9 cellular contexts compared by ENCODE assay signal in the genomic region with DNA sequence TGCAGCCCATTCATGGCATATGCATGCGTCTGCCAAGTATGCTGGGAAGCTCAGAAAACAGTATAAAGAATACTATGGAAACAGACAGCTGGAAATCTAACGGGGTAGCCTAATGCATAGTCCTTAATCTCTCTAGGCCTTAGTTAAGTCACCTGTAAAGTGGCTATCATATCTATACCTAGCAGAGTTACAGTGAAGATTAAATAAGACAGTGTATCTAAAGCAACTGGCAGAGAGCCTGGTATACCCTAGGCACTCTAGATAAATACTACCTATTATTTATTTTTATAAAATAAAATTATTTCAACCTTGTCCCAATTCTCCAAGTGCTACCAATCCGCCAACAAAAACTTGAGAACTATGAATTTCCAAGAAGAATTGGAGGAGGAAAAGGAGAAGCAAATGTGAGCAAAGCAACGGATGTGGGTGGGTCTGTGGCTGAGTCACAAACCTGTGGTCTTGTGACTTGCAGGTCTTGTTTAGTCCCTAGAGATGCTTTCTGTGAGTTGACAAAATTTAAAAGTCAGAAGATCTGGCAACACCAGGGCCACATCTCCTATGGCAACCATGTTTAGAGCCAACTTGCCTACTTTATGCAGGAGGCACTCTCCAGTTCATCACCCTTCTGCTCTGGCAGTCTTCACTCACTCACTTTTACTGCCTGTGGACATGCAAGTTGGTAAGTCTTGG.
DNase-seq lines count a peak whose midpoint lies in the region; ATAC-seq, FAIRE-seq and TF ChIP-seq lines count a peak whose summit lies in the region.
"Had no signal": no experiment of that assay in that cellular context is flagged by ENCODE, and none has a peak within 500 bp of the region (broad histone marks: within the 10 kb centered on the region; RNA-seq: fewer than 3 reads in every experiment).

No MANE protein-coding gene starts in this region.

- no peaks in the 10 kb centered on the region for H3K9me3 ChIP-seq in right lobe of liver
- H3K9me3 ChIP-seq in HepG2 (ENCODE audit: low read length): no peaks in the 10 kb centered on the region

- TF ChIP-seq CTCF in right lobe of liver (IDR thresholded peaks at IDR 0.05): no peak
- no peak for TF ChIP-seq CTCF in HepG2 (CRISPR knock-in tag; IDR thresholded peaks at IDR 0.05)
- TF ChIP-seq CTCF in lower leg skin (IDR thresholded peaks at IDR 0.05): no peak

- TF ChIP-seq RAD21 in HepG2 (CRISPR knock-in tag; IDR thresholded peaks at IDR 0.05): no peak

- no peaks in the 10 kb centered on the region for H3K9me3 Mint-ChIP-seq in naive thymus-derived CD8-positive, alpha-beta T cell

- H2AFZ ChIP-seq in HepG2 (ENCODE audit: low read length): no peak overlapping the region

- no peak overlapping the region for H3K4me3 Mint-ChIP-seq in naive thymus-derived CD8-positive, alpha-beta T cell

- H3K4me1 ChIP-seq in right lobe of liver (no peaks in the 10 kb centered on the region), HepG2 (ENCODE audit: insufficient read depth, low read length) (peaks cover 12% of the 10 kb centered on the region; the same call in 1 of the 2 replicates)

- no peak overlapping the region for H3K9ac ChIP-seq in HepG2 (ENCODE audit: insufficient read depth, low read depth, low read length)

- POLR2A ChIA-PET in HepG2 (lab: Yijun Ruan, JAX): no interaction called here
- POLR2A ChIA-PET in naive thymus-derived CD8-positive, alpha-beta T cell (lab: Charles Lee): no interaction called here

- H3K4me1 Mint-ChIP-seq in naive thymus-derived CD8-positive, alpha-beta T cell: peaks cover 4 to 10% (median 8%) of the 10 kb centered on the region in 4 donors

- H3K27ac ChIP-seq in right lobe of liver (no peak overlapping the region), HepG2 (ENCODE audit: extremely low read length, insufficient read depth, low read length) (no peak overlapping the region)

- CTCF ChIA-PET in HepG2 (lab: Yijun Ruan, JAX; ENCODE audit: low intra/inter-chr PET ratio, low total read pairs): no interaction called here

- peaks cover 4% of the 10 kb centered on the region; the same call in 1 of the 2 replicates for H4K20me1 ChIP-seq in HepG2 (ENCODE audit: insufficient read depth, low read length)

- TF ChIP-seq EP300 in HepG2 (IDR thresholded peaks at IDR 0.05; ENCODE audit: low read depth in 2 of 2, low read length in 2 of 2) (no peak), HepG2 (CRISPR knock-in tag; IDR thresholded peaks at IDR 0.05; ENCODE audit: borderline replicate concordance) (no peak)

- H3K4me3 ChIP-seq in right lobe of liver: no peak overlapping the region
- H3K4me3 ChIP-seq in HepG2 (replicated peaks in 1 of 3; ENCODE audit: insufficient read depth in 1 of 3, low read depth in 2 of 3, low read length in 3 of 3): no peak overlapping the region
- H3K4me3 ChIP-seq in lower leg skin (ENCODE audit: low read depth, poor library complexity, severe bottlenecking): no peak overlapping the region

- H3K27me3 ChIP-seq in right lobe of liver (no peaks in the 10 kb centered on the region), HepG2 (ENCODE audit: control insufficient read depth in 1 of 2, insufficient read depth in 2 of 2, low read length in 2 of 2) (no peaks in the 10 kb centered on the region)

- WGBS in right lobe of liver (ENCODE audit: insufficient coverage, low coverage, low lambda C conversion rate, missing lambda C conversion rate): 87% methylated on average over 4 of the region's 4 CpGs
- WGBS in HepG2 (ENCODE audit: low lambda C conversion rate): over 99% methylated on average over 4 of the region's 4 CpGs
- WGBS in lower leg skin, 2 donors: 56 to 69% methylated on average over 4 of the region's 4 CpGs

- H3K27ac Mint-ChIP-seq in naive thymus-derived CD8-positive, alpha-beta T cell: peak overlapping the region in 2 of 10 donors; percentile 1 to 10

- no TSS peak for BruUV-seq in HepG2 (replicated peaks; lab: Mats Ljungman, UMichigan)

- no peak for DNase-seq in right lobe of liver
- DNase-seq in HepG2 (ENCODE audit: low spot score): no peak
- peak; percentile 44 for DNase-seq in RPMI7951 (ENCODE audit: low read depth)
- DNase-seq in naive thymus-derived CD8-positive, alpha-beta T cell: peak in 4 of 10 donors; percentile 2 to 27 (median 12)
- no peak for DNase-seq in lower leg skin (ENCODE audit: low spot score in 2 of 2)
- DNase-seq in 8988T: no peak
- no peak for DNase-seq in cerebellar nuclear complex (lab: John Stamatoyannopoulos, UW)

- H3K27me3 Mint-ChIP-seq in naive thymus-derived CD8-positive, alpha-beta T cell: peaks cover 0 to 4% (median 3%) of the 10 kb centered on the region in 5 donors

- no peak overlapping the region for H3K4me2 ChIP-seq in HepG2 (ENCODE audit: low read depth, low read length)

- no peak for TF ChIP-seq POLR2A in right lobe of liver (IDR thresholded peaks at IDR 0.05)
- TF ChIP-seq POLR2A in HepG2 (IDR thresholded peaks at IDR 0.05; ENCODE audit: insufficient read depth in 1 of 2, low read depth in 2 of 2, low read length in 2 of 2): no peak
- no peak for TF ChIP-seq POLR2A in lower leg skin (IDR thresholded peaks at IDR 0.05)

- in situ Hi-C loops in HepG2 (cut with HindIII; ENCODE audit: extremely low pct_ligation_motif_present, low pct_unique_long_range_greater_than_20kb): no loop called here

- peak in 3 of 4 donors; percentile 6 to 21 (median 14) for ATAC-seq in right lobe of liver
- no peak for ATAC-seq in HepG2
- ATAC-seq in HG02884 (IDR thresholded peaks at IDR 0.05; ENCODE audit: unreplicated experiment): peak; percentile 84
- peak; percentile 30 to 78 for ATAC-seq in naive thymus-derived CD8-positive, alpha-beta T cell

- H3K36me3 ChIP-seq in right lobe of liver (peaks cover 0 to 4% (median 0%) of the 10 kb centered on the region in 4 donors), HepG2 (replicated peaks in 1 of 2; ENCODE audit: control insufficient read depth in 1 of 2, insufficient read depth in 2 of 2, low read length in 2 of 2) (peaks cover 8 to 13% of the 10 kb centered on the region in 2 experiments; a peak in 4 of 5 replicates)

- intact Hi-C loops in right lobe of liver (cut with DNase I): loop anchor here in 1 of 2 donors (10.0 kb wide), 1 partner anchor 61 kb away; no protein-coding TSS in a partner anchor
- intact Hi-C loops in HepG2 (cut with micrococcal nuclease; ENCODE audit: unreplicated experiment): no loop called here
- intact Hi-C loops in lower leg skin (cut with DNase I; ENCODE audit: low total_unique reads): no loop called here

- no peaks in the 10 kb centered on the region for H3K36me3 Mint-ChIP-seq in naive thymus-derived CD8-positive, alpha-beta T cell

- no peaks in the 10 kb centered on the region for H3K79me2 ChIP-seq in HepG2 (ENCODE audit: insufficient read depth, low read length)

- no peak for FAIRE-seq in HepG2 (lab: Jason Lieb, UNC)
- FAIRE-seq: islet of Langerhans had no signal

TF ChIP-seq in HepG2, 621 proteins besides CTCF, POLR2A, EP300 and RAD21:
- TF ChIP-seq, protein P1, sequence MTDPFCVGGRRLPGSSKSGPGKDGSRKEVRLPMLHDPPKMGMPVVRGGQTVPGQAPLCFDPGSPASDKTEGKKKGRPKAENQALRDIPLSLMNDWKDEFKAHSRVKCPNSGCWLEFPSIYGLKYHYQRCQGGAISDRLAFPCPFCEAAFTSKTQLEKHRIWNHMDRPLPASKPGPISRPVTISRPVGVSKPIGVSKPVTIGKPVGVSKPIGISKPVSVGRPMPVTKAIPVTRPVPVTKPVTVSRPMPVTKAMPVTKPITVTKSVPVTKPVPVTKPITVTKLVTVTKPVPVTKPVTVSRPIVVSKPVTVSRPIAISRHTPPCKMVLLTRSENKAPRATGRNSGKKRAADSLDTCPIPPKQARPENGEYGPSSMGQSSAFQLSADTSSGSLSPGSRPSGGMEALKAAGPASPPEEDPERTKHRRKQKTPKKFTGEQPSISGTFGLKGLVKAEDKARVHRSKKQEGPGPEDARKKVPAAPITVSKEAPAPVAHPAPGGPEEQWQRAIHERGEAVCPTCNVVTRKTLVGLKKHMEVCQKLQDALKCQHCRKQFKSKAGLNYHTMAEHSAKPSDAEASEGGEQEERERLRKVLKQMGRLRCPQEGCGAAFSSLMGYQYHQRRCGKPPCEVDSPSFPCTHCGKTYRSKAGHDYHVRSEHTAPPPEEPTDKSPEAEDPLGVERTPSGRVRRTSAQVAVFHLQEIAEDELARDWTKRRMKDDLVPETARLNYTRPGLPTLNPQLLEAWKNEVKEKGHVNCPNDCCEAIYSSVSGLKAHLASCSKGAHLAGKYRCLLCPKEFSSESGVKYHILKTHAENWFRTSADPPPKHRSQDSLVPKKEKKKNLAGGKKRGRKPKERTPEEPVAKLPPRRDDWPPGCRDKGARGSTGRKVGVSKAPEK (CRISPR knock-in tag; IDR thresholded peaks at IDR 0.05; ENCODE audit: borderline replicate concordance): no peak
- no peak for TF ChIP-seq ZNF205 (CRISPR knock-in tag; IDR thresholded peaks at IDR 0.05)
- no peak for TF ChIP-seq KLF16 (CRISPR knock-in tag; IDR thresholded peaks at IDR 0.05)
- no peak for TF ChIP-seq SYNCRIP (IDR thresholded peaks at IDR 0.05; ENCODE audit: insufficient read depth, low read depth, low read length)
